In genomic region chr22:43996170-43996980, GRCh38 we compare ENCODE assay signal across 8 cellular contexts. TPM values are rescaled to one million over a fixed set of nuclear protein-coding genes. Genes with fewer than 3 reads are reported as not detected.
DNase-seq lines count a peak whose midpoint lies in the region; ATAC-seq and TF ChIP-seq lines count a peak whose summit lies in the region.

No MANE protein-coding gene starts in this region.

- H3K27me3 ChIP-seq in esophagus muscularis mucosa = no peaks in the 10 kb centered on the region

- ATAC-seq in HG02588 (IDR thresholded peaks at IDR 0.05; ENCODE audit: unreplicated experiment) (peak; percentile 65), HG02938 (IDR thresholded peaks at IDR 0.05; ENCODE audit: unreplicated experiment) (no peak)

- peaks cover 0 to 18% (median 2%) of the 10 kb centered on the region in 4 donors for H3K4me1 ChIP-seq in esophagus muscularis mucosa

- H3K9me3 ChIP-seq in esophagus muscularis mucosa = no peaks in the 10 kb centered on the region

- TF ChIP-seq EP300 in esophagus muscularis mucosa (IDR thresholded peaks at IDR 0.05) = no peak

- peak overlapping the region in 3 of 4 donors; percentile 11 to 37 (median 23) for H3K4me3 ChIP-seq in esophagus muscularis mucosa

- H3K4me3 Mint-ChIP-seq in activated CD4-positive, alpha-beta memory T cell treated with anti-CD3 and anti-CD28 coated beads, Interleukin-2, amount 10 ng/mL, durations not matched to agents 7 days and 5 days = peak overlapping the region; percentile 91

- peaks cover 47 to 75% (median 59%) of the 10 kb centered on the region in 4 donors for H3K36me3 ChIP-seq in esophagus muscularis mucosa

- no peak for TF ChIP-seq POLR2A in esophagus muscularis mucosa (IDR thresholded peaks at IDR 0.05; ENCODE audit: low read depth)

- 86% methylated on average over 38 of the region's 45 CpGs for WGBS in esophagus muscularis mucosa

- no peak overlapping the region for H3K27ac ChIP-seq in esophagus muscularis mucosa (replicated peaks in 1 of 4)

- H3K27ac Mint-ChIP-seq in activated CD4-positive, alpha-beta memory T cell treated with anti-CD3 and anti-CD28 coated beads, Interleukin-2, amount 10 ng/mL, durations not matched to agents 7 days and 5 days = peak overlapping the region; percentile 81

- no peaks in the 10 kb centered on the region for H3K9me3 Mint-ChIP-seq in activated CD4-positive, alpha-beta memory T cell treated with anti-CD3 and anti-CD28 coated beads, Interleukin-2, amount 10 ng/mL, durations not matched to agents 7 days and 5 days

- H3K36me3 Mint-ChIP-seq in activated CD4-positive, alpha-beta memory T cell treated with anti-CD3 and anti-CD28 coated beads, Interleukin-2, amount 10 ng/mL, durations not matched to agents 7 days and 5 days (ENCODE audit: low read depth) = peaks cover 64% of the 10 kb centered on the region

- POLR2A ChIA-PET in activated CD4-positive, alpha-beta memory T cell treated with anti-CD3 and anti-CD28 coated beads, Interleukin-2, amount 10 ng/mL, durations not matched to agents 7 days and 5 days (lab: Charles Lee) = interaction anchor here (0.9 to 2.3 kb wide), 5 partner anchors 28 to 185 kb away, joined by 3 to 8 read pairs (median 6); partner anchors contain the start of genes PARVB and SAMM50

- H3K27me3 Mint-ChIP-seq in activated CD4-positive, alpha-beta memory T cell treated with anti-CD3 and anti-CD28 coated beads, Interleukin-2, amount 10 ng/mL, durations not matched to agents 7 days and 5 days = no peaks in the 10 kb centered on the region

- peaks cover 26% of the 10 kb centered on the region for H3K4me1 Mint-ChIP-seq in activated CD4-positive, alpha-beta memory T cell treated with anti-CD3 and anti-CD28 coated beads, Interleukin-2, amount 10 ng/mL, durations not matched to agents 7 days and 5 days

- intact Hi-C loops in esophagus muscularis mucosa (cut with DNase I) = loop anchor here (10.0 kb wide), 2 partner anchors 158 to 338 kb away; no protein-coding TSS in a partner anchor

- CTCF ChIA-PET in activated CD4-positive, alpha-beta memory T cell treated with anti-CD3 and anti-CD28 coated beads, Interleukin-2, amount 10 ng/mL, durations not matched to agents 7 days and 5 days (lab: Charles Lee) = interaction anchor here (0.8 to 5.7 kb wide), 3 partner anchors 35 to 628 kb away, joined by 3 to 116 read pairs (median 5); no protein-coding TSS in a partner anchor

- peak; percentile 76 for DNase-seq in activated CD4-positive, alpha-beta memory T cell treated with anti-CD3 and anti-CD28 coated beads, Interleukin-2, amount 10 ng/mL, durations not matched to agents 7 days and 5 days
- DNase-seq in esophagus muscularis mucosa (ENCODE audit: extremely low spot score) = no peak
- DNase-seq in stimulated activated CD4-positive, alpha-beta T cell treated with anti-CD3 and anti-CD28 coated beads, Interleukin-1b, Interleukin-23, amount 100 ng/mL, for 48 hours = peak; percentile 67
- no peak for DNase-seq in middle frontal gyrus (ENCODE audit: extremely low spot score, low spot score)
- DNase-seq in NCI-H446 (lab: John Stamatoyannopoulos, UW) = no peak
- no peak for DNase-seq in GM03348 (ENCODE audit: low spot score)

- TF ChIP-seq CTCF in esophagus muscularis mucosa (IDR thresholded peaks at IDR 0.05) = no peak

RNA-seq across cellular contexts. Expression of gene PARVB, which starts 27.7 kb away (rescaled TPM):
- total RNA-seq in activated CD4-positive, alpha-beta memory T cell treated with anti-CD3 and anti-CD28 coated beads, Interleukin-2, amount 10 ng/mL, durations not matched to agents 7 days and 5 days = 10 to 100 TPM; 41.5 to 42.0 TPM
- 100 to 1,000 TPM in 1 of 4 donors, 10 to 100 TPM in 3; 22.0 to 107 (median 45.5) TPM for total RNA-seq in esophagus muscularis mucosa

RNA-seq across cellular contexts. Expression of gene SAMM50, which starts 41.1 kb away (rescaled TPM):
- 10 to 100 TPM; 41.9 to 42.4 TPM for total RNA-seq in activated CD4-positive, alpha-beta memory T cell treated with anti-CD3 and anti-CD28 coated beads, Interleukin-2, amount 10 ng/mL, durations not matched to agents 7 days and 5 days
- 10 to 100 TPM; 21.6 to 28.6 (median 27.2) TPM for total RNA-seq in esophagus muscularis mucosa

Comparison
In these comparisons a context has a peak if more than half of its experiments do, and no peak if none do; other contexts are left out.
1. DNase-seq: peak in activated CD4-positive, alpha-beta memory T cell treated with anti-CD3 and anti-CD28 coated beads, Interleukin-2, amount 10 ng/mL, durations not matched to agents 7 days and 5 days (single experiment) and stimulated activated CD4-positive, alpha-beta T cell treated with anti-CD3 and anti-CD28 coated beads, Interleukin-1b, Interleukin-23, amount 100 ng/mL, for 48 hours (single experiment); none in esophagus muscularis mucosa (single experiment), middle frontal gyrus (single experiment), NCI-H446 (0 of 2) and GM03348 (single experiment).